In genomic region chr5:95554647-95555548, GRCh38 we compare ENCODE assay signal across 1 cellular context.
TF ChIP-seq lines count a peak whose summit lies in the region.

ARSK (plus strand) TSS chr5:95555101; CDS start chr5:95555279, 178 bp downstream.
SKIC3 (minus strand) TSS chr5:95554977; CDS start chr5:95547150, 7,827 bp downstream.

TF ChIP-seq in K562, 482 proteins besides CTCF, POLR2A, EP300 and RAD21 (continued from another document and continues in another):
- TF ChIP-seq ERF (CRISPR knock-in tag; IDR thresholded peaks at IDR 0.05) (peak; percentile 38; the same call in 1 of the 2 replicates), CUX1 (CRISPR knock-in tag; IDR thresholded peaks at IDR 0.05) (no peak), RBM39 (optimal IDR thresholded peaks at IDR 0.05; ENCODE audit: low read depth, low read length) (no peak), ZNF57 (CRISPR knock-in tag; IDR thresholded peaks at IDR 0.05) (0 out of 2 replicates have a peak, but pooled peaks have one; percentile 33), ZFP36 (IDR thresholded peaks at IDR 0.05; ENCODE audit: low read depth, low read length, partially characterized antibody) (no peak), ZC3H4 (CRISPR knock-in tag; IDR thresholded peaks at IDR 0.05; ENCODE audit: borderline replicate concordance) (no peak), ZNF184 (CRISPR knock-in tag; IDR thresholded peaks at IDR 0.05) (no peak), POLR2B (IDR thresholded peaks at IDR 0.05; ENCODE audit: low read depth, partially characterized antibody) (peak; percentile 84), SRF (CRISPR knock-in tag; IDR thresholded peaks at IDR 0.05) (peak in 1 of 2 experiments; percentile 26; a peak in 2 of 4 replicates), TEAD1 (CRISPR knock-in tag; IDR thresholded peaks at IDR 0.05) (peak in 1 of 2 experiments; percentile 85; a peak in 2 of 4 replicates), ZBTB2 (IDR thresholded peaks at IDR 0.05) (peak; percentile 97), KLF13 (tag; IDR thresholded peaks at IDR 0.05; ENCODE audit: borderline replicate concordance, low read depth) (no peak), CHAMP1 (IDR thresholded peaks at IDR 0.05) (no peak), E2F3 (CRISPR knock-in tag; IDR thresholded peaks at IDR 0.05) (0 out of 2 replicates have a peak, but pooled peaks have one; percentile 55), ZNF354B (CRISPR knock-in tag; IDR thresholded peaks at IDR 0.05) (no peak), ZEB2 (IDR thresholded peaks at IDR 0.05) (no peak; the same call in 1 of the 2 replicates), NR2F6 (CRISPR knock-in tag; IDR thresholded peaks at IDR 0.05) (no peak), HNRNPLL (IDR thresholded peaks at IDR 0.05; ENCODE audit: low read depth, low read length, poor library complexity, severe bottlenecking) (peak; percentile 85), NBN (IDR thresholded peaks at IDR 0.05; ENCODE audit: low read depth) (peak; percentile 49), ZC3H11A (IDR thresholded peaks at IDR 0.05; ENCODE audit: low read depth, low read length) (no peak), PHB2 (IDR thresholded peaks at IDR 0.05; ENCODE audit: low read depth) (no peak), NFXL1 (CRISPR knock-in tag; IDR thresholded peaks at IDR 0.05) (no peak), KDM5B (IDR thresholded peaks at IDR 0.05; ENCODE audit: insufficient replicate concordance, low read depth, low read length) (peak; percentile 92), CCAR2 (IDR thresholded peaks at IDR 0.05; ENCODE audit: low read depth, low read length) (no peak), DIDO1 (tag; IDR thresholded peaks at IDR 0.05; ENCODE audit: low read depth) (peak; percentile 66; the same call in 1 of the 2 replicates), HNRNPUL1 (IDR thresholded peaks at IDR 0.05; ENCODE audit: low read length) (no peak), ZNF431 (CRISPR knock-in tag; IDR thresholded peaks at IDR 0.05) (peak; percentile 83; the same call in 1 of the 2 replicates), BDP1 (IDR thresholded peaks at IDR 0.05; ENCODE audit: insufficient read depth, insufficient read length) (no peak), KDM2B (CRISPR knock-in tag; IDR thresholded peaks at IDR 0.05) (peak; percentile 72; the same call in 1 of the 2 replicates), FOXJ2 (tag; IDR thresholded peaks at IDR 0.05) (0 out of 2 replicates have a peak, but pooled peaks have one; percentile 43), ZNF75A (CRISPR knock-in tag; IDR thresholded peaks at IDR 0.05) (no peak), POLR2AphosphoS5 (IDR thresholded peaks at IDR 0.05; ENCODE audit: control insufficient read depth, insufficient read depth, low read depth, low read length) (peak; percentile 69), RCOR1 (IDR thresholded peaks at IDR 0.05; ENCODE audit: borderline replicate concordance in 1 of 2, low read depth in 2 of 2, low read length in 2 of 2) (peak in 1 of 2 experiments; percentile 68; a peak in 1 of 4 replicates), PREB (CRISPR knock-in tag; IDR thresholded peaks at IDR 0.05) (no peak), ZNF124 (CRISPR knock-in tag; IDR thresholded peaks at IDR 0.05) (no peak), CBFB (CRISPR knock-in tag; IDR thresholded peaks at IDR 0.05) (no peak; the same call in 1 of the 2 replicates), ZBTB12 (CRISPR knock-in tag; IDR thresholded peaks at IDR 0.05) (0 out of 2 replicates have a peak, but pooled peaks have one; percentile 19), BHLHE40 (IDR thresholded peaks at IDR 0.05; ENCODE audit: low read length) (peak; percentile 99), HOXB6 (CRISPR knock-in tag; IDR thresholded peaks at IDR 0.05; ENCODE audit: borderline replicate concordance) (no peak), TBL1XR1 (IDR thresholded peaks at IDR 0.05; ENCODE audit: low read length in 2 of 2) (no peak; a peak in 1 of 4 replicates), HES1 (IDR thresholded peaks at IDR 0.05; ENCODE audit: low read depth) (no peak), ZNF609 (CRISPR knock-in tag; IDR thresholded peaks at IDR 0.05; ENCODE audit: borderline replicate concordance) (peak; percentile 78; the same call in 1 of the 2 replicates), ZNF140 (CRISPR knock-in tag; IDR thresholded peaks at IDR 0.05) (no peak), BRCA1 (IDR thresholded peaks at IDR 0.05) (no peak), BRCA1 (CRISPR knock-in tag; IDR thresholded peaks at IDR 0.05) (no peak), MAZ (CRISPR knock-in tag; conservative IDR thresholded peaks at IDR 0.05 in 1 of 2, IDR thresholded peaks at IDR 0.05 in 1 of 2) (peak; percentile 76 to 84), FIP1L1 (IDR thresholded peaks at IDR 0.05; ENCODE audit: low read depth, low read length, poor library complexity, severe bottlenecking) (no peak), ZBTB9 (CRISPR knock-in tag; IDR thresholded peaks at IDR 0.05) (peak; percentile 34; the same call in 1 of the 2 replicates), SP2 (IDR thresholded peaks at IDR 0.05; ENCODE audit: extremely low read depth, low read depth, low read length, poor library complexity, severe bottlenecking) (no peak), GATAD2B (IDR thresholded peaks at IDR 0.05; ENCODE audit: borderline replicate concordance) (no peak), ZNF324 (CRISPR knock-in tag; IDR thresholded peaks at IDR 0.05) (no peak)
